In genomic region chr12:50185496-50185895, GRCh38 we compare ENCODE assay signal across 12 cellular contexts. TPM values are rescaled to one million over a fixed set of nuclear protein-coding genes. Genes with fewer than 3 reads are reported as not detected.
DNase-seq lines count a peak whose midpoint lies in the region; ATAC-seq lines count a peak whose summit lies in the region.
"Had no signal": no experiment of that assay in that cellular context is flagged by ENCODE, and none has a peak within 500 bp of the region (broad histone marks: within the 10 kb centered on the region; RNA-seq: fewer than 3 reads in every experiment).

No MANE protein-coding gene starts in this region.

- intact Hi-C loops in activated T-helper 2 cell treated with anti-CD3 and anti-CD28 coated beads, Interferon-gamma antibody, Interleukin-2, Interleukin-4, amounts not matched to agents 10 μg/mL and 5 μg/mL and 100 μg/mL, durations not matched to agents 14 hours and 24 hours and 36 hours (cut with micrococcal nuclease), result no loop called here

- peaks cover 61% of the 10 kb centered on the region for H3K4me1 Mint-ChIP-seq in activated T-helper 2 cell treated with anti-CD3 and anti-CD28 coated beads, Interferon-gamma antibody, Interleukin-2, Interleukin-4, amounts not matched to agents 10 μg/mL and 5 μg/mL and 100 μg/mL, durations not matched to agents 14 hours and 24 hours and 36 hours (ENCODE audit: low read depth)

- peak overlapping the region; percentile 52 for H3K4me3 Mint-ChIP-seq in activated T-helper 2 cell treated with anti-CD3 and anti-CD28 coated beads, Interferon-gamma antibody, Interleukin-2, Interleukin-4, amounts not matched to agents 10 μg/mL and 5 μg/mL and 100 μg/mL, durations not matched to agents 14 hours and 24 hours and 36 hours (ENCODE audit: low read depth)

- H3K27ac ChIP-seq in temporal lobe (ENCODE audit: low read depth, low read length), result peak overlapping the region; percentile 12

- ATAC-seq in HG03460 (IDR thresholded peaks at IDR 0.05; ENCODE audit: unreplicated experiment) (no peak), GM21447 (IDR thresholded peaks at IDR 0.05; ENCODE audit: unreplicated experiment) (no peak)

- no peaks in the 10 kb centered on the region for H3K27me3 Mint-ChIP-seq in activated T-helper 2 cell treated with anti-CD3 and anti-CD28 coated beads, Interferon-gamma antibody, Interleukin-2, Interleukin-4, amounts not matched to agents 10 μg/mL and 5 μg/mL and 100 μg/mL, durations not matched to agents 14 hours and 24 hours and 36 hours (ENCODE audit: low read depth)

- H3K27ac Mint-ChIP-seq in activated T-helper 2 cell treated with anti-CD3 and anti-CD28 coated beads, Interferon-gamma antibody, Interleukin-2, Interleukin-4, amounts not matched to agents 10 μg/mL and 5 μg/mL and 100 μg/mL, durations not matched to agents 14 hours and 24 hours and 36 hours, result peak overlapping the region; percentile 98

- peaks cover 97% of the 10 kb centered on the region for H3K36me3 Mint-ChIP-seq in activated T-helper 2 cell treated with anti-CD3 and anti-CD28 coated beads, Interferon-gamma antibody, Interleukin-2, Interleukin-4, amounts not matched to agents 10 μg/mL and 5 μg/mL and 100 μg/mL, durations not matched to agents 14 hours and 24 hours and 36 hours (ENCODE audit: low read depth)

- DNase-seq in NCI-H2081 (lab: John Stamatoyannopoulos, UW) (peak; percentile 38 to 80), NCI-H2081 treated with DMSO at 0.1 percent for 48 hours (lab: John Stamatoyannopoulos, UW) (no peak), kidney tubule cell (ENCODE audit: low spot score) (peak; percentile 36), SKM-1 (lab: John Stamatoyannopoulos, UW; ENCODE audit: unreplicated experiment) (no peak)
- DNase-seq in activated T-helper 2 cell treated with anti-CD3 and anti-CD28 coated beads, Interferon-gamma antibody, Interleukin-2, Interleukin-4, amounts not matched to agents 10 μg/mL and 5 μg/mL and 100 μg/mL, durations not matched to agents 14 hours and 24 hours and 36 hours (ENCODE audit: low spot score), result no peak
- DNase-seq: activated T-cell treated with anti-CD3 and anti-CD28 coated beads for 4 hours, mesendoderm, NCI-H1417, right cardiac atrium had no signal

- no peaks in the 10 kb centered on the region for H3K9me3 Mint-ChIP-seq in activated T-helper 2 cell treated with anti-CD3 and anti-CD28 coated beads, Interferon-gamma antibody, Interleukin-2, Interleukin-4, amounts not matched to agents 10 μg/mL and 5 μg/mL and 100 μg/mL, durations not matched to agents 14 hours and 24 hours and 36 hours

RNA-seq across cellular contexts. Expression of gene CERS5, which starts 18.3 kb away (rescaled TPM):
- 114 and 115 TPM in 2 replicates for total RNA-seq in activated T-helper 2 cell treated with anti-CD3 and anti-CD28 coated beads, Interferon-gamma antibody, Interleukin-2, Interleukin-4, amounts not matched to agents 10 μg/mL and 5 μg/mL and 100 μg/mL, durations not matched to agents 14 hours and 24 hours and 36 hours
- 74.3 TPM for total RNA-seq in temporal lobe

Comparison
In these comparisons a context has a peak if more than half of its experiments do, and no peak if none do; other contexts are left out.
1. DNase-seq: peak in NCI-H2081 (2 of 2) and kidney tubule cell (single experiment); none in NCI-H2081 treated with DMSO at 0.1 percent for 48 hours (single experiment), activated T-helper 2 cell treated with anti-CD3 and anti-CD28 coated beads, Interferon-gamma antibody, Interleukin-2, Interleukin-4, amounts not matched to agents 10 μg/mL and 5 μg/mL and 100 μg/mL, durations not matched to agents 14 hours and 24 hours and 36 hours (single experiment) and SKM-1 (single experiment).